In the genomic region with DNA sequence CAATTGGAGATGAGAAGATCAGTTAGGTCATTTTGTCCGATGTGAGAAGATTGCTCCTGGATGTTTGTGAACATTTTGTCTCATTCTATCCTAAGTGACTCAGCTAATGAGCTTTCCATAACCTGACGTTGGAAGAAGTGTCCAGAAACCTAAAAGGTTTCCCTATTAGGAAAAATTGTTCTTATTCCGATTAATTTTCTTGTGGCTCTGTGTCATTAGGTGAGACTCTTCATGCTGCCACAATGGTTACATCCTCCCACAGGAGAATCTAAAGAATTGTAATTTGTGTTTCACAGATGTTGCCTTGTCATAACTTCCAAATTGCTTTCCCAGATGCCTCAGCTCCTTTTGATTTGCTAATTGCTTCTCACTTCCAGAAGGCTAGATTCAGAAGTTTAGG, we compare ENCODE assay signal across 28 cellular contexts.
"Had no signal": no experiment of that assay in that cellular context is flagged by ENCODE, and none has a peak within 500 bp of the region (broad histone marks: within the 10 kb centered on the region; RNA-seq: fewer than 3 reads in every experiment).

No MANE protein-coding gene starts in this region.

- DNase-seq: colonic mucosa; cortex of kidney; dermis blood vessel endothelial cell; dorsolateral prefrontal cortex; effector CD4-positive, alpha-beta T cell; effector CD8-positive, alpha-beta T cell; effector memory CD4-positive, alpha-beta T cell; effector memory CD8-positive, alpha-beta T cell; endodermal cell; erythroblast; esophagus squamous epithelium; foreskin fibroblast; foreskin keratinocyte; foreskin melanocyte; gastrocnemius medialis; glutamatergic neuron; head of caudate nucleus; heart left ventricle; heart right ventricle had no signal

- H3K27ac Mint-ChIP-seq: dendritic cell treated with granulocyte-macrophage colony-stimulating factor and Interleukin-4, amounts not matched to agents 40 ng/mL and 50 ng/mL, for 4 days; effector memory CD8-positive, alpha-beta T cell; endodermal cell had no signal

- H3K27me3 ChIP-seq: colonic mucosa, dorsolateral prefrontal cortex, esophagus muscularis mucosa, esophagus squamous epithelium, foreskin keratinocyte, gastrocnemius medialis, gastroesophageal sphincter, heart left ventricle, heart right ventricle had no signal

- H3K27ac ChIP-seq: colonic mucosa, coronary artery, dorsolateral prefrontal cortex, epithelial cell of prostate, esophagus muscularis mucosa, esophagus squamous epithelium, foreskin keratinocyte, gastrocnemius medialis, gastroesophageal sphincter had no signal

- H3K9me3 Mint-ChIP-seq: dendritic cell treated with granulocyte-macrophage colony-stimulating factor and Interleukin-4, amounts not matched to agents 40 ng/mL and 50 ng/mL, for 4 days; effector memory CD8-positive, alpha-beta T cell; endodermal cell had no signal

- H3K4me3 Mint-ChIP-seq: dendritic cell treated with granulocyte-macrophage colony-stimulating factor and Interleukin-4, amounts not matched to agents 40 ng/mL and 50 ng/mL, for 4 days; effector memory CD8-positive, alpha-beta T cell; endodermal cell had no signal

- H3K4me3 ChIP-seq: colonic mucosa, coronary artery, dorsolateral prefrontal cortex, esophagus muscularis mucosa, esophagus squamous epithelium, gastrocnemius medialis, gastroesophageal sphincter, heart left ventricle, heart right ventricle had no signal

- H3K36me3 ChIP-seq: colonic mucosa, esophagus muscularis mucosa, esophagus squamous epithelium, gastrocnemius medialis, gastroesophageal sphincter, heart left ventricle, heart right ventricle had no signal

- H3K4me1 ChIP-seq: colonic mucosa, gastrocnemius medialis had no signal

- H3K27me3 Mint-ChIP-seq: dendritic cell treated with granulocyte-macrophage colony-stimulating factor and Interleukin-4, amounts not matched to agents 40 ng/mL and 50 ng/mL, for 4 days had no signal

- FAIRE-seq: colon, endometrium, endothelial cell of umbilical vein, frontal cortex had no signal

- H3K9me3 ChIP-seq: colonic mucosa, esophagus muscularis mucosa, esophagus squamous epithelium, gastrocnemius medialis, gastroesophageal sphincter, heart left ventricle, heart right ventricle had no signal
